33 cellular contexts compared by ENCODE assay signal in the genomic region with DNA sequence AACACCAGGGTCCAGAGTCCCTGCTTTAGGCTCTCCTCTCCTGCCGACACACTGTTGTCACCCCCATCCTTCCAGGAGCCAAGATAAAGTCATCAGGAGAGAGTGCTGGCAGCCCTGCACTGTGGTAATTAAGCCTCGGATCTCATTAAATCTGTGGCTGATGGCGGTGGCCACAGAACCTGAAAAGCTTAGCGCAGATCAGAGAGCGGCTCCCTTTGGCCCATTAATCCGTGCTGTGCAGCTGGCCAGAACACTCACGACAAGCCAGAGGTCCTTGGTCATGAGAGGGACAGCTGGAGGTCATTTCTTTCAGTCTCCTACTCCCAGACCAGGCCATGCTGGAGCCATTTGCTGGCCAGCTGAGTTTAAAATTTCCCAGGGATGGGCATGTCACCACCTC. TPM values are rescaled to one million over a fixed set of nuclear protein-coding genes. Genes with fewer than 3 reads are reported as not detected.
DNase-seq lines count a peak whose midpoint lies in the region; ATAC-seq, FAIRE-seq and TF ChIP-seq lines count a peak whose summit lies in the region.
"Had no signal": no experiment of that assay in that cellular context is flagged by ENCODE, and none has a peak within 500 bp of the region (broad histone marks: within the 10 kb centered on the region; RNA-seq: fewer than 3 reads in every experiment).

No MANE protein-coding gene starts in this region.

- H3K36me3 Mint-ChIP-seq in stimulated activated naive CD8-positive, alpha-beta T cell treated with anti-CD3 and anti-CD28 coated beads, Interleukin-15, Interleukin-2, amounts not matched to agents 100 ng/mL and 50 ng/mL, for 24 hours (ENCODE audit: low read depth), result no peaks in the 10 kb centered on the region
- no peaks in the 10 kb centered on the region for H3K36me3 Mint-ChIP-seq in nephron progenitor cell (ENCODE audit: low read depth)
- no peaks in the 10 kb centered on the region for H3K36me3 Mint-ChIP-seq in natural killer cell treated with Interleukin-12 subunit alpha and Interleukin-12 subunit beta and Interleukin-15 and Interleukin-18, amount 100 ng/mL, for 72 hours
- H3K36me3 Mint-ChIP-seq: activated naive CD8-positive, alpha-beta T cell treated with anti-CD3 and anti-CD28 coated beads, Interleukin-2, amount 10 ng/mL, durations not matched to agents 7 days and 5 days; IgD-negative memory B cell had no signal

- no peak for DNase-seq in stimulated activated naive CD8-positive, alpha-beta T cell treated with anti-CD3 and anti-CD28 coated beads, Interleukin-15, amount 100 ng/mL, for 72 hours
- DNase-seq in K562 (ENCODE audit: extremely low read depth in 1 of 4, low spot score in 3 of 4) (no peak), nephron progenitor cell (no peak), Karpas-422 (no peak)
- DNase-seq in natural killer cell treated with Interleukin-12 subunit alpha and Interleukin-12 subunit beta and Interleukin-15 and Interleukin-18, amount 100 ng/mL, for 72 hours (ENCODE audit: low spot score), result no peak
- DNase-seq: activated CD4-positive, alpha-beta T cell treated with anti-CD3 and anti-CD28 coated beads for 4 hours; activated effector memory CD4-positive, alpha-beta T cell treated with Interleukin-2 at 50 U/mL for 16 hours; activated naive CD8-positive, alpha-beta T cell treated with anti-CD3 and anti-CD28 coated beads, Interleukin-2, amount 10 ng/mL, durations not matched to agents 7 days and 5 days; activated T-cell treated with anti-CD3 and anti-CD28 coated beads, Interleukin-2, amount 50 U/mL, for 1 hour; AML-193; aorta; CD8-positive, alpha-beta T cell; effector CD4-positive, alpha-beta T cell; NCI-H1048; NCI-H2107; NCI-H345; NCI-H69; occipital lobe; stimulated activated naive B cell treated with anti-CD40 and anti-IgM and Interleukin-4, amounts not matched to agents 10 μg/mL and 1 μg/mL and 100 μg/mL, for 72 hours; T1000 had no signal

- no peak for TF ChIP-seq CTCF in K562 (IDR thresholded peaks at IDR 0.05 in 2 of 3, conservative IDR thresholded peaks at IDR 0.05 in 1 of 3; ENCODE audit: insufficient read depth in 2 of 3, low read depth in 1 of 3, low read length in 3 of 3)
- no peak for TF ChIP-seq CTCF in nephron progenitor cell (IDR thresholded peaks at IDR 0.05)

- H3K4me3 ChIP-seq in K562 (no peak overlapping the region), Karpas-422 (ENCODE audit: low read length) (no peak overlapping the region)
- H3K4me3 ChIP-seq: cardiac muscle cell, skin epidermis, suprapubic skin had no signal

- H3K9me1 ChIP-seq in K562 (ENCODE audit: control insufficient read depth, insufficient read depth, low read length), result no peaks in the 10 kb centered on the region

- TF ChIP-seq EP300 in K562 (IDR thresholded peaks at IDR 0.05; ENCODE audit: low read length), result no peak

- no TSS peak for BruUV-seq in K562 (replicated peaks; lab: Mats Ljungman, UMichigan)

- peak overlapping the region; percentile 46 for H3K27ac Mint-ChIP-seq in stimulated activated naive CD8-positive, alpha-beta T cell treated with anti-CD3 and anti-CD28 coated beads, Interleukin-15, Interleukin-2, amounts not matched to agents 100 ng/mL and 50 ng/mL, for 24 hours
- H3K27ac Mint-ChIP-seq in stimulated activated naive CD8-positive, alpha-beta T cell treated with anti-CD3 and anti-CD28 coated beads, Interleukin-15, amount 100 ng/mL, for 72 hours, result no peak overlapping the region
- peak overlapping the region; percentile 31 for H3K27ac Mint-ChIP-seq in nephron progenitor cell
- peak overlapping the region in 1 of 2 donors; percentile 3 for H3K27ac Mint-ChIP-seq in natural killer cell treated with Interleukin-12 subunit alpha and Interleukin-12 subunit beta and Interleukin-15 and Interleukin-18, amount 100 ng/mL, for 72 hours
- H3K27ac Mint-ChIP-seq: CD8-positive, alpha-beta T cell; memory B cell; stimulated activated naive B cell treated with anti-CD40 and anti-IgM and Interleukin-4, amounts not matched to agents 10 μg/mL and 1 μg/mL and 100 μg/mL, for 72 hours had no signal

- POLR2A ChIA-PET in K562 (lab: Yijun Ruan, JAX), result interaction anchor here (0.7 to 2.8 kb wide), 10 partner anchors 9 to 183 kb away, joined by 3 to 22 read pairs (median 4); no protein-coding TSS in a partner anchor

- WGBS in K562 (ENCODE audit: insufficient coverage, low coverage, missing lambda C conversion rate), result 64% methylated on average over 7 of the region's 7 CpGs

- H2AFZ ChIP-seq in K562 (ENCODE audit: low read depth, low read length) (peak overlapping the region; percentile 25; the same call in 1 of the 2 replicates), Karpas-422 (ENCODE audit: low read length) (no peak overlapping the region)

- no peaks in the 10 kb centered on the region for H3K9me2 ChIP-seq in Karpas-422 (replicated peaks; ENCODE audit: insufficient read depth, low read length)

- no peaks in the 10 kb centered on the region for H3K9me3 Mint-ChIP-seq in stimulated activated naive CD8-positive, alpha-beta T cell treated with anti-CD3 and anti-CD28 coated beads, Interleukin-15, Interleukin-2, amounts not matched to agents 100 ng/mL and 50 ng/mL, for 24 hours
- no peaks in the 10 kb centered on the region for H3K9me3 Mint-ChIP-seq in stimulated activated naive CD8-positive, alpha-beta T cell treated with anti-CD3 and anti-CD28 coated beads, Interleukin-15, amount 100 ng/mL, for 72 hours
- H3K9me3 Mint-ChIP-seq in nephron progenitor cell, result no peaks in the 10 kb centered on the region
- no peaks in the 10 kb centered on the region for H3K9me3 Mint-ChIP-seq in natural killer cell treated with Interleukin-12 subunit alpha and Interleukin-12 subunit beta and Interleukin-15 and Interleukin-18, amount 100 ng/mL, for 72 hours
- H3K9me3 Mint-ChIP-seq: activated naive CD8-positive, alpha-beta T cell treated with anti-CD3 and anti-CD28 coated beads, Interleukin-2, amount 10 ng/mL, durations not matched to agents 7 days and 5 days; CD8-positive, alpha-beta T cell; IgD-negative memory B cell; memory B cell; stimulated activated naive B cell treated with anti-CD40 and anti-IgM and Interleukin-4, amounts not matched to agents 10 μg/mL and 1 μg/mL and 100 μg/mL, for 72 hours had no signal

- H3K4me1 ChIP-seq in K562 (replicated peaks in 1 of 2; ENCODE audit: control insufficient read depth in 2 of 2, insufficient read depth in 2 of 2, low read length in 2 of 2), result peaks cover 17 to 27% of the 10 kb centered on the region in 2 experiments
- H3K4me1 ChIP-seq in Karpas-422 (ENCODE audit: low read length), result peaks cover 20% of the 10 kb centered on the region

- no peaks in the 10 kb centered on the region for H3K27me3 Mint-ChIP-seq in stimulated activated naive CD8-positive, alpha-beta T cell treated with anti-CD3 and anti-CD28 coated beads, Interleukin-15, Interleukin-2, amounts not matched to agents 100 ng/mL and 50 ng/mL, for 24 hours
- H3K27me3 Mint-ChIP-seq in stimulated activated naive CD8-positive, alpha-beta T cell treated with anti-CD3 and anti-CD28 coated beads, Interleukin-15, amount 100 ng/mL, for 72 hours, result no peaks in the 10 kb centered on the region
- no peaks in the 10 kb centered on the region for H3K27me3 Mint-ChIP-seq in nephron progenitor cell (ENCODE audit: low read depth, poor library complexity)
- H3K27me3 Mint-ChIP-seq in natural killer cell treated with Interleukin-12 subunit alpha and Interleukin-12 subunit beta and Interleukin-15 and Interleukin-18, amount 100 ng/mL, for 72 hours, result peaks cover 2 to 4% of the 10 kb centered on the region in 2 donors
- H3K27me3 Mint-ChIP-seq: stimulated activated naive B cell treated with anti-CD40 and anti-IgM and Interleukin-4, amounts not matched to agents 10 μg/mL and 1 μg/mL and 100 μg/mL, for 72 hours had no signal

- H4K20me1 ChIP-seq in K562 (replicated peaks; ENCODE audit: control insufficient read depth, insufficient read depth, low read length) (no peaks in the 10 kb centered on the region), Karpas-422 (ENCODE audit: insufficient read depth, low read depth, low read length) (no peaks in the 10 kb centered on the region)

- intact Hi-C loops in K562 (cut with micrococcal nuclease), result loop anchor here (10.0 kb wide), 1 partner anchor 175 kb away; no protein-coding TSS in a partner anchor

- no peak overlapping the region for H3K4me3 Mint-ChIP-seq in stimulated activated naive CD8-positive, alpha-beta T cell treated with anti-CD3 and anti-CD28 coated beads, Interleukin-15, Interleukin-2, amounts not matched to agents 100 ng/mL and 50 ng/mL, for 24 hours
- no peak overlapping the region for H3K4me3 Mint-ChIP-seq in stimulated activated naive CD8-positive, alpha-beta T cell treated with anti-CD3 and anti-CD28 coated beads, Interleukin-15, amount 100 ng/mL, for 72 hours
- H3K4me3 Mint-ChIP-seq in nephron progenitor cell, result no peak overlapping the region
- no peak overlapping the region for H3K4me3 Mint-ChIP-seq in natural killer cell treated with Interleukin-12 subunit alpha and Interleukin-12 subunit beta and Interleukin-15 and Interleukin-18, amount 100 ng/mL, for 72 hours
- H3K4me3 Mint-ChIP-seq: activated naive CD8-positive, alpha-beta T cell treated with anti-CD3 and anti-CD28 coated beads, Interleukin-2, amount 10 ng/mL, durations not matched to agents 7 days and 5 days; CD8-positive, alpha-beta T cell; stimulated activated naive B cell treated with anti-CD40 and anti-IgM and Interleukin-4, amounts not matched to agents 10 μg/mL and 1 μg/mL and 100 μg/mL, for 72 hours had no signal

- H3K36me3 ChIP-seq in K562 (ENCODE audit: control insufficient read depth, insufficient read depth, low read length), result no peaks in the 10 kb centered on the region
- H3K36me3 ChIP-seq in Karpas-422 (ENCODE audit: insufficient read depth, low read length), result no peaks in the 10 kb centered on the region
- H3K36me3 ChIP-seq: cardiac muscle cell, suprapubic skin had no signal

- FAIRE-seq in K562 (lab: Jason Lieb, UNC), result no peak
- FAIRE-seq: colon, GM12878 had no signal

- H3K4me1 Mint-ChIP-seq in stimulated activated naive CD8-positive, alpha-beta T cell treated with anti-CD3 and anti-CD28 coated beads, Interleukin-15, Interleukin-2, amounts not matched to agents 100 ng/mL and 50 ng/mL, for 24 hours (ENCODE audit: low read depth), result peaks cover 18% of the 10 kb centered on the region
- H3K4me1 Mint-ChIP-seq in stimulated activated naive CD8-positive, alpha-beta T cell treated with anti-CD3 and anti-CD28 coated beads, Interleukin-15, amount 100 ng/mL, for 72 hours, result peaks cover 18% of the 10 kb centered on the region
- peaks cover 32% of the 10 kb centered on the region for H3K4me1 Mint-ChIP-seq in nephron progenitor cell
- peaks cover 14 to 22% of the 10 kb centered on the region in 2 donors for H3K4me1 Mint-ChIP-seq in natural killer cell treated with Interleukin-12 subunit alpha and Interleukin-12 subunit beta and Interleukin-15 and Interleukin-18, amount 100 ng/mL, for 72 hours (ENCODE audit: low read depth in 2 of 2)

- CTCF ChIA-PET in K562 (lab: Yijun Ruan, JAX; ENCODE audit: low intra/inter-chr PET ratio), result interaction anchor here (3.5 kb wide), 1 partner anchor 103 kb away, joined by 120 read pairs; no protein-coding TSS in a partner anchor

- H3K27me3 ChIP-seq in K562 (ENCODE audit: control insufficient read depth in 2 of 2, insufficient read depth in 2 of 2, low read length in 2 of 2) (no peaks in the 10 kb centered on the region), Karpas-422 (ENCODE audit: low read length) (no peaks in the 10 kb centered on the region)
- H3K27me3 ChIP-seq: cardiac muscle cell, suprapubic skin had no signal

- H3K27ac ChIP-seq in K562 (ENCODE audit: extremely low read depth, low read depth, low read length) (no peak overlapping the region), Karpas-422 (ENCODE audit: low read length) (no peak overlapping the region)
- H3K27ac ChIP-seq: cardiac muscle cell, suprapubic skin had no signal

- no peak for ATAC-seq in stimulated activated naive CD8-positive, alpha-beta T cell treated with anti-CD3 and anti-CD28 coated beads, Interleukin-15, amount 100 ng/mL, for 72 hours
- ATAC-seq in K562, result no peak
- ATAC-seq in natural killer cell treated with Interleukin-12 subunit alpha and Interleukin-12 subunit beta and Interleukin-15 and Interleukin-18, amount 100 ng/mL, for 72 hours, result no peak
- no peak for ATAC-seq in HG03520 (IDR thresholded peaks at IDR 0.05; ENCODE audit: unreplicated experiment)
- ATAC-seq: CD8-positive, alpha-beta T cell; GM12878; stimulated activated naive B cell treated with anti-CD40 and anti-IgM and Interleukin-4, amounts not matched to agents 10 μg/mL and 1 μg/mL and 100 μg/mL, for 72 hours had no signal

- in situ Hi-C loops in K562 (cut with MboI), result loop anchor here (5.0 kb wide), 1 partner anchor 102 kb away; no protein-coding TSS in a partner anchor

- no peak overlapping the region for H3K4me2 ChIP-seq in K562 (ENCODE audit: insufficient read depth, low read length)
- H3K4me2 ChIP-seq in Karpas-422 (ENCODE audit: low read depth, low read length, poor library complexity, severe bottlenecking), result no peak overlapping the region

- no peaks in the 10 kb centered on the region for H3K9me3 ChIP-seq in K562 (replicated peaks; ENCODE audit: control insufficient read depth, insufficient read depth, low read depth, low read length)
- no peaks in the 10 kb centered on the region for H3K9me3 ChIP-seq in Karpas-422 (ENCODE audit: low read length)
- H3K9me3 ChIP-seq: suprapubic skin had no signal

- TF ChIP-seq RAD21 in K562 (CRISPR knock-in tag; conservative IDR thresholded peaks at IDR 0.05 in 1 of 2, IDR thresholded peaks at IDR 0.05 in 1 of 2), result no peak

- H3K79me2 ChIP-seq in K562 (ENCODE audit: control insufficient read depth, insufficient read depth, low read length) (peaks cover 8% of the 10 kb centered on the region; the same call in 1 of the 3 replicates), Karpas-422 (ENCODE audit: low read length) (no peaks in the 10 kb centered on the region)

- H3K9ac ChIP-seq in K562 (ENCODE audit: insufficient read depth in 1 of 2, low read depth in 2 of 2, low read length in 2 of 2), result peak overlapping the region in 1 of 2 experiments; percentile 3; a peak in 1 of 4 replicates
- H3K9ac ChIP-seq in Karpas-422 (ENCODE audit: low read length), result no peak overlapping the region

- no peak for TF ChIP-seq POLR2A in K562 (conservative IDR thresholded peaks at IDR 0.05)

RNA-seq across cellular contexts. Expression of gene PAFAH2, which starts 1.6 kb away (rescaled TPM):
- 9.2 and 10.7 TPM in 2 replicates for total RNA-seq in K562 (2011; cell fraction: chromatin; rRNA removed; ENCODE audit: low replicate concordance)
- 7.3 and 7.8 TPM in 2 replicates for total RNA-seq in K562 (2011; cell fraction: nucleolus; rRNA removed)
- 6.4 and 7.5 TPM in 2 replicates for total RNA-seq in K562 (2011; cell fraction: nucleoplasm; rRNA removed)
- total RNA-seq in K562 (2014; rRNA removed) (5.5 and 6.5 TPM in 2 replicates), K562 (2014; rRNA removed; fragmentation: Illumina TruSeq; extraction: Trizol) (6.4 and 6.8 TPM in 2 replicates), K562 (2015; rRNA removed; fragmentation: Illumina TruSeq; extraction: Trizol) (6.3 and 6.4 TPM in 2 replicates), K562 (2021) (4.7 and 5.9 TPM in 2 replicates)
- polyA plus RNA-seq in K562 (2011; rRNA removed) (7.5 and 10.9 TPM in 2 replicates), K562 (2014; fragmentation: Illumina TruSeq; extraction: Trizol) (7.0 and 8.7 TPM in 2 replicates), K562 (2014; fragmentation: Nextera tagmentation; extraction: Ambion mirVana) (1 to 10 TPM; 4.2 to 7.0 TPM), K562 (2014; rRNA removed) (6.0 and 6.9 TPM in 2 replicates)
- polyA plus RNA-seq in K562 (2011; cell fraction: cytosol; rRNA removed), result 6.0 and 7.6 TPM in 2 replicates
- 6.5 and 9.1 TPM in 2 replicates for polyA plus RNA-seq in K562 (2011; cell fraction: nucleus; rRNA removed)
- 4.5 and 7.8 TPM in 2 replicates for polyA plus RNA-seq in K562 (2012)
- 8.3 and 11.1 TPM in 2 replicates for polyA minus RNA-seq in K562 (2011; rRNA and poly(A)+ RNA removed)
- polyA minus RNA-seq in K562 (2011; cell fraction: cytosol; rRNA and poly(A)+ RNA removed), result 4.3 and 7.0 TPM in 2 replicates
- polyA minus RNA-seq in K562 (2011; cell fraction: nucleus; rRNA and poly(A)+ RNA removed), result 4.0 and 5.7 TPM in 2 replicates
- total RNA-seq in natural killer cell treated with Interleukin-12 subunit alpha and Interleukin-12 subunit beta and Interleukin-15 and Interleukin-18, amount 100 ng/mL, for 72 hours, result 10 to 100 TPM; 14.2 to 20.0 TPM
- 1.6 and 3.6 TPM in 2 replicates for total RNA-seq in Karpas-422 (2014; rRNA removed; shearing (Covaris generic); ENCODE audit: low replicate concordance)

RNA-seq across cellular contexts. Expression of gene EXTL1, which starts 22.2 kb away (rescaled TPM):
- 0.58 TPM in 1 of 2 replicates, not detected in the other for total RNA-seq in K562 (2011; cell fraction: chromatin; rRNA removed; ENCODE audit: low replicate concordance)
- 1.5 and 2.0 TPM in 2 replicates for total RNA-seq in K562 (2011; cell fraction: nucleolus; rRNA removed)
- 0.95 and 1.9 TPM in 2 replicates for total RNA-seq in K562 (2011; cell fraction: nucleoplasm; rRNA removed)
- total RNA-seq in K562 (2014; rRNA removed) (0.12 and 0.23 TPM in 2 replicates), K562 (2014; rRNA removed; fragmentation: Illumina TruSeq; extraction: Trizol) (0.04 TPM in 1 of 2 replicates, not detected in the other), K562 (2015; rRNA removed; fragmentation: Illumina TruSeq; extraction: Trizol) (0.07 and 0.08 TPM in 2 replicates), K562 (2021) (0.13 and 0.16 TPM in 2 replicates)
- polyA plus RNA-seq in K562 (2011; rRNA removed) (0.07 and 0.11 TPM in 2 replicates), K562 (2014; fragmentation: Illumina TruSeq; extraction: Trizol) (0.06 TPM in 1 of 2 replicates, not detected in the other), K562 (2014; fragmentation: Nextera tagmentation; extraction: Ambion mirVana) (not detected), K562 (2014; rRNA removed) (0.09 and 0.16 TPM in 2 replicates)
- 0.07 and 0.13 TPM in 2 replicates for polyA plus RNA-seq in K562 (2011; cell fraction: cytosol; rRNA removed)
- 0.28 and 0.32 TPM in 2 replicates for polyA plus RNA-seq in K562 (2011; cell fraction: nucleus; rRNA removed)
- 0.13 and 0.68 TPM in 2 replicates for polyA plus RNA-seq in K562 (2012)
- polyA minus RNA-seq in K562 (2011; rRNA and poly(A)+ RNA removed), result 0.11 and 0.18 TPM in 2 replicates
- polyA minus RNA-seq in K562 (2011; cell fraction: cytosol; rRNA and poly(A)+ RNA removed), result 0.29 and 0.55 TPM in 2 replicates
- 1.3 and 2.3 TPM in 2 replicates for polyA minus RNA-seq in K562 (2011; cell fraction: nucleus; rRNA and poly(A)+ RNA removed)
- not detected for total RNA-seq in natural killer cell treated with Interleukin-12 subunit alpha and Interleukin-12 subunit beta and Interleukin-15 and Interleukin-18, amount 100 ng/mL, for 72 hours
- not detected in 2 replicates for total RNA-seq in Karpas-422 (2014; rRNA removed; shearing (Covaris generic); ENCODE audit: low replicate concordance)
- total RNA-seq: A673; activated CD8-positive, alpha-beta memory T cell treated with anti-CD3 and anti-CD28 coated beads for 36 hours; activated naive CD8-positive, alpha-beta T cell treated with anti-CD3 and anti-CD28 coated beads, Interleukin-2, amount 10 ng/mL, durations not matched to agents 7 days and 5 days; GM12878 had no signal
- polyA plus RNA-seq: GM12878, IgD-negative memory B cell had no signal

RNA-seq across cellular contexts. Expression of gene SLC30A2, which starts 46.5 kb away (rescaled TPM):
- total RNA-seq in K562 (2011; cell fraction: chromatin; rRNA removed; ENCODE audit: low replicate concordance), result 0.42 TPM in 1 of 2 replicates, not detected in the other
- total RNA-seq in K562 (2011; cell fraction: nucleolus; rRNA removed), result 0.33 and 0.53 TPM in 2 replicates
- 0.51 TPM in 1 of 2 replicates, not detected in the other for total RNA-seq in K562 (2011; cell fraction: nucleoplasm; rRNA removed)
- total RNA-seq in K562 (2014; rRNA removed), result 0.18 TPM in 1 of 2 replicates, not detected in the other
- total RNA-seq in K562 (2014; rRNA removed; fragmentation: Illumina TruSeq; extraction: Trizol), result not detected in 2 replicates
- total RNA-seq in K562 (2015; rRNA removed; fragmentation: Illumina TruSeq; extraction: Trizol), result not detected in 2 replicates
- 0.11 and 0.13 TPM in 2 replicates for total RNA-seq in K562 (2021)
- 0.07 and 0.08 TPM in 2 replicates for polyA plus RNA-seq in K562 (2011; rRNA removed)
- 0.19 and 0.22 TPM in 2 replicates for polyA plus RNA-seq in K562 (2011; cell fraction: cytosol; rRNA removed)
- 0.10 TPM in 2 replicates for polyA plus RNA-seq in K562 (2011; cell fraction: nucleus; rRNA removed)
- polyA plus RNA-seq in K562 (2012), result 0.03 and 0.32 TPM in 2 replicates
- polyA plus RNA-seq in K562 (2014; fragmentation: Illumina TruSeq; extraction: Trizol), result 0.07 TPM in 1 of 2 replicates, not detected in the other
- polyA plus RNA-seq in K562 (2014; fragmentation: Nextera tagmentation; extraction: Ambion mirVana), result under 1 TPM; 0.01 to 0.06 TPM
- 0.03 TPM in 1 of 2 replicates, not detected in the other for polyA plus RNA-seq in K562 (2014; rRNA removed)
- polyA minus RNA-seq in K562 (2011; rRNA and poly(A)+ RNA removed), result 0.21 TPM in 1 of 2 replicates, not detected in the other
- polyA minus RNA-seq in K562 (2011; cell fraction: cytosol; rRNA and poly(A)+ RNA removed), result not detected in 2 replicates
- polyA minus RNA-seq in K562 (2011; cell fraction: nucleus; rRNA and poly(A)+ RNA removed), result 0.13 TPM in 1 of 2 replicates, not detected in the other
- not detected for total RNA-seq in natural killer cell treated with Interleukin-12 subunit alpha and Interleukin-12 subunit beta and Interleukin-15 and Interleukin-18, amount 100 ng/mL, for 72 hours
- total RNA-seq in Karpas-422 (2014; rRNA removed; shearing (Covaris generic); ENCODE audit: low replicate concordance), result not detected in 2 replicates
- total RNA-seq: A673; activated CD8-positive, alpha-beta memory T cell treated with anti-CD3 and anti-CD28 coated beads for 36 hours; activated naive CD8-positive, alpha-beta T cell treated with anti-CD3 and anti-CD28 coated beads, Interleukin-2, amount 10 ng/mL, durations not matched to agents 7 days and 5 days; aorta; CD8-positive, alpha-beta T cell; glomerular endothelial cell; occipital lobe; RPMI7951 had no signal
- polyA plus RNA-seq: GM12878, IgD-negative memory B cell had no signal

Comparison
In these comparisons a context has a peak if more than half of its experiments do, and no peak if none do; other contexts are left out.
1. H3K27ac Mint-ChIP-seq: peak in stimulated activated naive CD8-positive, alpha-beta T cell treated with anti-CD3 and anti-CD28 coated beads, Interleukin-15, Interleukin-2, amounts not matched to agents 100 ng/mL and 50 ng/mL, for 24 hours (single experiment) and nephron progenitor cell (single experiment); none in stimulated activated naive CD8-positive, alpha-beta T cell treated with anti-CD3 and anti-CD28 coated beads, Interleukin-15, amount 100 ng/mL, for 72 hours (0 of 2).